7 cellular contexts compared by ENCODE assay signal in the genomic region with DNA sequence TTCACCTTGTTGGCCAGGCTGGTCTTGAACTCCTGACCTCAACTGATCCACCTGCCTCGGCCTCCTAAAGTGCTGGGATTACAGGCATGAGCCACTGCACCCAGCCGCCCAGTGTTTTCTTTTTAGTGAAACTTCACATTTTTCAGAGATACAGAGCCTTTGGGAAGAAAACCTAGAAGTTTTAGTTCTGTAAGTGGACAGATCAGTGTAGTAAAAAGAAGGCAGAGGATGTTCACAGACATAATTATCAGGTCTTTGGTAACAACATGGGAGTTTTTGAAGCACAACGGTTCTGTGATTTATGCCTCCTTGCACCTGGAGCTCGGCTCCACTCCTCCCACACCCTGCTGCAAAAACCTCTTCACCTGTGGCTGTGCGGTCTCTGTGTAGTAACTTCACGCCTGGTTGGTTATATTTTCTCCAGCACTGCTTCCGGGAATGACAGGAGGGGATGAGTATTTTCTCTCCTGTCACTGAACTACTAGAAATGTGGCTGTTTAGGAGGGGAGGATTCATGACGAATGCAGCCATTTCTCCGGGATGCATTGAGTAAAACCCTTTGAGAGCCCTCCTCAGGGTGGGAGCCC.
A peak's percentile ranks its signal among the peaks of the same experiment; 100 is the strongest.
DNase-seq lines count a peak whose midpoint lies in the region; ATAC-seq and TF ChIP-seq lines count a peak whose summit lies in the region.

No MANE protein-coding gene starts in this region.

- peak; percentile 49 for ATAC-seq in GM18873 (IDR thresholded peaks at IDR 0.05; ENCODE audit: low FRiP score, unreplicated experiment)
- ATAC-seq in HG02763 (IDR thresholded peaks at IDR 0.05; ENCODE audit: unreplicated experiment) = peak; percentile 54
- peak; percentile 89 for ATAC-seq in left colon
- ATAC-seq in psoas muscle = no peak

- no peaks in the 10 kb centered on the region for H3K27me3 ChIP-seq in psoas muscle (ENCODE audit: insufficient read depth in 3 of 3, low read length in 2 of 3)

- peaks cover 3% of the 10 kb centered on the region for H3K4me1 ChIP-seq in psoas muscle

- no peak for TF ChIP-seq CTCF in psoas muscle (IDR thresholded peaks at IDR 0.05)

- WGBS in psoas muscle, 3 donors = 66 to 72% (median 68%) methylated on average over 9 of the region's 9 CpGs

- intact Hi-C loops in left colon (cut with DNase I, micrococcal nuclease) (no loop called here), psoas muscle (cut with DNase I) (no loop called here)

- no peak overlapping the region for H3K4me3 ChIP-seq in psoas muscle

- H3K36me3 ChIP-seq in psoas muscle (ENCODE audit: insufficient read depth in 1 of 2, low read depth in 1 of 2) = no peaks in the 10 kb centered on the region

- H3K27ac ChIP-seq in psoas muscle = no peak overlapping the region

- H3K9me3 ChIP-seq in psoas muscle = no peaks in the 10 kb centered on the region

- DNase-seq in NCI-H2196 treated with DMSO at 0.1 percent for 48 hours (lab: John Stamatoyannopoulos, UW; ENCODE audit: unreplicated experiment) = peak; percentile 78
- DNase-seq in left colon = peak; percentile 59 to 71
- no peak for DNase-seq in middle frontal gyrus (ENCODE audit: extremely low spot score, low spot score)
- no peak for DNase-seq in psoas muscle
- DNase-seq in A172 (ENCODE audit: low spot score) = no peak

Comparison
In these comparisons a context has a peak if more than half of its experiments do, and no peak if none do; other contexts are left out.
1. ATAC-seq: peak in GM18873 (single experiment), HG02763 (single experiment) and left colon (single experiment); none in psoas muscle (0 of 4).
2. DNase-seq: peak in NCI-H2196 treated with DMSO at 0.1 percent for 48 hours (single experiment) and left colon (2 of 2); none in middle frontal gyrus (single experiment), psoas muscle (0 of 2) and A172 (single experiment).